8 cellular contexts compared by ENCODE assay signal in the genomic region with DNA sequence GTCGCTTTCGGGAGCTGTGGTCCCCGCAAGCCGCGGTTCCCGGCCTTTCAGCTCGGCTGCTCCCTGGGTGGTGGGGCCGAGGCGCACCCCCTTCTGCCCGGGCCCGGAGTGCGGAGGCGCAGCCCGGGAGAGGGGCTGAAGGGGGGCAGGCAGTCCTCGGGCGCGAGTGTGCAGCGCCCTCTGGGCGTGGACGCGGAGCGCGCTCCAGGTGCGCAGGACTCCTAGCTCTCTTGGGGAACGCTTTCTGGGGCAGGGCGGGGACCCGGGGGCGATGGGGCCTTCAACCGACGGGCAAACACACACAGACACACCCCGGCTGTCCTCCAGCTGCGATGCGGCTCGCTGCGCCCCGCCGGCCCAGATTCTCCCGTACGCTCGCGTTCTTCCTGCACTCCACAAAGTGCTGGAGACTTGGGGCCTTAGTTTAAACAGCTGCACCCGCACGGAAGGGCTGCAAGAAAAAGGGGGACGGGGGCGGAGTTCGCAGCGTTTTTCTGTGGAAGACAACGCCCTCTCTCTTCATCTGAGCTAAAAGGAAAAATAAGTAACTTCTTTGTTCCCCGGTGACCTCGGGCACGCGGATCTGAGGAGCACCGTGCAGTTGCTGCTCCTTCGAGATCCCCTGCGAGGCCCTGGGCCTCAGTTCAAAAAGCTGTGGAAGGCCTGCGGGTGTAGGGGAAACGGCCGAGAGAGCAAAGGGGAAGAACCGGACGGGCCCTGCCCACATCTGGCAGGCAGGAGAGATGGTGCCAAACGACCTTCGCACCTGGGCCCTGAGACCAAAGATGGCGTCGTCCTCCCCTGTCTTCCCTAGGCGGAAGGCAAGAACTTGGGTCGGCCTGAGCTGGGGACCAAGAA. TPM values are rescaled to one million over a fixed set of nuclear protein-coding genes. Genes with fewer than 3 reads are reported as not detected.
DNase-seq lines count a peak whose midpoint lies in the region; ATAC-seq and TF ChIP-seq lines count a peak whose summit lies in the region.

No MANE protein-coding gene starts in this region.

- peak overlapping the region; percentile 35 for H3K4me3 ChIP-seq in CD8-positive, alpha-beta T cell (ENCODE audit: low read depth, low read length)
- H3K4me3 ChIP-seq in left ventricle myocardium inferior (peak overlapping the region; percentile 74), prostate gland (peak overlapping the region; percentile 49 to 62)

- H3K27me3 ChIP-seq in CD8-positive, alpha-beta T cell (ENCODE audit: insufficient read depth, low read length): peaks cover 20% of the 10 kb centered on the region
- H3K27me3 ChIP-seq in left ventricle myocardium inferior (ENCODE audit: low read depth): peaks cover 75% of the 10 kb centered on the region
- no peaks in the 10 kb centered on the region for H3K27me3 ChIP-seq in prostate gland (replicated peaks; ENCODE audit: insufficient read depth)

- no peak overlapping the region for H3K27ac ChIP-seq in CD8-positive, alpha-beta T cell (ENCODE audit: low read depth, low read length)
- H3K27ac ChIP-seq in left ventricle myocardium inferior (replicated peaks) (no peak overlapping the region), prostate gland (peak overlapping the region; percentile 86 to 87)

- intact Hi-C loops in CD8-positive, alpha-beta T cell (cut with DNase I, micrococcal nuclease): no loop called here
- intact Hi-C loops in left ventricle myocardium inferior (cut with micrococcal nuclease): no loop called here
- intact Hi-C loops in prostate gland (cut with DNase I): loop anchor here (2.0 to 10.0 kb wide), 2 partner anchors 91 to 419 kb away; no protein-coding TSS in a partner anchor

- POLR2A ChIA-PET in CD8-positive, alpha-beta T cell (lab: Charles Lee): no interaction called here

- no peaks in the 10 kb centered on the region for H3K9me3 Mint-ChIP-seq in CD8-positive, alpha-beta T cell
- H3K9me3 Mint-ChIP-seq in activated naive CD4-positive, alpha-beta T cell treated with anti-CD3 and anti-CD28 coated beads, Interleukin-2, amount 50 U/mL, for 24 hours: no peaks in the 10 kb centered on the region

- DNase-seq in CD8-positive, alpha-beta T cell: no peak
- peak; percentile 58 for DNase-seq in NCI-H526 treated with DMSO at 0.1 percent for 48 hours (lab: John Stamatoyannopoulos, UW)
- peak; percentile 32 for DNase-seq in left ventricle myocardium inferior
- peak; percentile 82 for DNase-seq in prostate gland (ENCODE audit: low spot score)
- DNase-seq in pons (ENCODE audit: low spot score): no peak

- no peak for ATAC-seq in CD8-positive, alpha-beta T cell
- ATAC-seq in GM19035 (IDR thresholded peaks at IDR 0.05; ENCODE audit: unreplicated experiment) (peak; percentile 57), HG03139 (IDR thresholded peaks at IDR 0.05; ENCODE audit: unreplicated experiment) (peak; percentile 43)

- H3K9me3 ChIP-seq in CD8-positive, alpha-beta T cell (ENCODE audit: low read length): no peaks in the 10 kb centered on the region
- H3K9me3 ChIP-seq in left ventricle myocardium inferior (replicated peaks): no peaks in the 10 kb centered on the region
- no peaks in the 10 kb centered on the region for H3K9me3 ChIP-seq in prostate gland

- H3K27ac Mint-ChIP-seq in CD8-positive, alpha-beta T cell: no peak overlapping the region
- no peak overlapping the region for H3K27ac Mint-ChIP-seq in activated naive CD4-positive, alpha-beta T cell treated with anti-CD3 and anti-CD28 coated beads, Interleukin-2, amount 50 U/mL, for 24 hours

- no peaks in the 10 kb centered on the region for H3K4me1 Mint-ChIP-seq in CD8-positive, alpha-beta T cell (ENCODE audit: low read depth)
- no peaks in the 10 kb centered on the region for H3K4me1 Mint-ChIP-seq in activated naive CD4-positive, alpha-beta T cell treated with anti-CD3 and anti-CD28 coated beads, Interleukin-2, amount 50 U/mL, for 24 hours

- peaks cover 35% of the 10 kb centered on the region for H3K27me3 Mint-ChIP-seq in CD8-positive, alpha-beta T cell (ENCODE audit: low read depth)
- peaks cover 17% of the 10 kb centered on the region for H3K27me3 Mint-ChIP-seq in activated naive CD4-positive, alpha-beta T cell treated with anti-CD3 and anti-CD28 coated beads, Interleukin-2, amount 50 U/mL, for 24 hours

- H3K4me1 ChIP-seq in CD8-positive, alpha-beta T cell (ENCODE audit: insufficient read depth, low read length): no peaks in the 10 kb centered on the region
- peaks cover 28% of the 10 kb centered on the region for H3K4me1 ChIP-seq in left ventricle myocardium inferior
- H3K4me1 ChIP-seq in prostate gland (replicated peaks): no peaks in the 10 kb centered on the region

- peak; percentile 28 for TF ChIP-seq POLR2A in prostate gland (IDR thresholded peaks at IDR 0.05)

- no peaks in the 10 kb centered on the region for H3K36me3 ChIP-seq in CD8-positive, alpha-beta T cell (ENCODE audit: insufficient read depth, low read length)
- H3K36me3 ChIP-seq in left ventricle myocardium inferior (no peaks in the 10 kb centered on the region), prostate gland (no peaks in the 10 kb centered on the region)

- no peak for TF ChIP-seq CTCF in CD8-positive, alpha-beta T cell (IDR thresholded peaks at IDR 0.05)
- TF ChIP-seq CTCF in left ventricle myocardium inferior (IDR thresholded peaks at IDR 0.05; ENCODE audit: borderline replicate concordance) (peak; percentile 55), prostate gland (IDR thresholded peaks at IDR 0.05) (peak; percentile 58 to 87 (median 82))

- H3K4me3 Mint-ChIP-seq in CD8-positive, alpha-beta T cell: peak overlapping the region; percentile 50
- H3K4me3 Mint-ChIP-seq in activated naive CD4-positive, alpha-beta T cell treated with anti-CD3 and anti-CD28 coated beads, Interleukin-2, amount 50 U/mL, for 24 hours: peak overlapping the region; percentile 52

- no peaks in the 10 kb centered on the region for H3K36me3 Mint-ChIP-seq in CD8-positive, alpha-beta T cell
- no peaks in the 10 kb centered on the region for H3K36me3 Mint-ChIP-seq in activated naive CD4-positive, alpha-beta T cell treated with anti-CD3 and anti-CD28 coated beads, Interleukin-2, amount 50 U/mL, for 24 hours

- CTCF ChIA-PET in CD8-positive, alpha-beta T cell (lab: Charles Lee): interaction anchor here (0.8 kb wide), 1 partner anchor 40 kb away, joined by 3 read pairs; no protein-coding TSS in a partner anchor

- 8% methylated on average over 66 of the region's 66 CpGs for WGBS in prostate gland

RNA-seq across cellular contexts. Expression of gene SDC1, which starts 0.6 kb away (rescaled TPM):
- not detected for total RNA-seq in CD8-positive, alpha-beta T cell
- total RNA-seq in left ventricle myocardium inferior (0.41 TPM), prostate gland (100 to 1,000 TPM; 103 to 167 TPM)

Comparison
In these comparisons a context has a peak if more than half of its experiments do, and no peak if none do; other contexts are left out.
1. DNase-seq: peak in NCI-H526 treated with DMSO at 0.1 percent for 48 hours (single experiment), left ventricle myocardium inferior (single experiment) and prostate gland (single experiment); none in CD8-positive, alpha-beta T cell (0 of 7) and pons (single experiment).
2. H3K27ac ChIP-seq: peak in prostate gland (2 of 2); none in CD8-positive, alpha-beta T cell (single experiment) and left ventricle myocardium inferior (single experiment).
3. RNA of gene SDC1, which starts 0.6 kb away (total RNA-seq): 103 to 167 TPM in prostate gland; 0.41 TPM in left ventricle myocardium inferior (single experiment) and not detected in CD8-positive, alpha-beta T cell; every median in the first group is over 10 times any median in the second.
4. Peak in every context shown above with its lines, with median percentiles within 50 percentile points of each other: H3K4me3 ChIP-seq.